Comparison of ENCODE assay signal across 10 cellular contexts in the genomic region with DNA sequence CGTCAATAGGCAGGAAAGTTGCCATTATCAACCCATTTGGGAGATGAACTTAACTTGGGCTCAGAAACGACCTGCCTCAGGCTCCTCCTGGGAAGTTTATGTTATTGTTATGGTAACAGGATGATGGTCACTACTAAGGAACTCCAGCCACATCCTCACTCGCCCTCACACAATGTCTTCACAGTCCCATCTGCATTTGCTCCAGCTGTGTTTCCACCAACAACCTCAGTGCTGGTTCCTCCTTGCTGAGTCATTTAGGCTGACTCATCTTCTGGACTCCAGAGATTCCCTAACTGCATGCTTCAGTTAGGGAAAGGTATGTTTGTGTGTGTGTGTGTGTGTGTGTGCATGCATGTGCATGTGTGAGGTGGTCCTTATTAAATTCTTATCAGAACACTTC.
DNase-seq lines count a peak whose midpoint lies in the region; ATAC-seq and TF ChIP-seq lines count a peak whose summit lies in the region.
"Had no signal": no experiment of that assay in that cellular context is flagged by ENCODE, and none has a peak within 500 bp of the region (broad histone marks: within the 10 kb centered on the region; RNA-seq: fewer than 3 reads in every experiment).

No MANE protein-coding gene starts in this region.

- no peaks in the 10 kb centered on the region for H3K36me3 Mint-ChIP-seq in T-cell
- H3K36me3 Mint-ChIP-seq: CD4-positive, CD25-positive, alpha-beta regulatory T cell had no signal

- H3K36me3 ChIP-seq in colonic mucosa, result no peaks in the 10 kb centered on the region
- H3K36me3 ChIP-seq in effector memory CD4-positive, alpha-beta T cell (ENCODE audit: control insufficient read depth, insufficient read depth, low read length), result no peaks in the 10 kb centered on the region

- POLR2A ChIA-PET in T-cell (lab: Charles Lee), result no interaction called here

- no peaks in the 10 kb centered on the region for H3K4me1 ChIP-seq in colonic mucosa
- H3K4me1 ChIP-seq in effector memory CD4-positive, alpha-beta T cell (ENCODE audit: control insufficient read depth, insufficient read depth, low read length, poor library complexity, severe bottlenecking), result no peaks in the 10 kb centered on the region

- no peaks in the 10 kb centered on the region for H3K4me1 Mint-ChIP-seq in T-cell
- H3K4me1 Mint-ChIP-seq: CD4-positive, CD25-positive, alpha-beta regulatory T cell had no signal

- H3K4me3 Mint-ChIP-seq in T-cell, result no peak overlapping the region
- H3K4me3 Mint-ChIP-seq: CD4-positive, CD25-positive, alpha-beta regulatory T cell had no signal

- H3K27ac ChIP-seq in colonic mucosa, result no peak overlapping the region
- no peak overlapping the region for H3K27ac ChIP-seq in effector memory CD4-positive, alpha-beta T cell (ENCODE audit: insufficient read depth, low read length, poor library complexity, severe bottlenecking)

- peak; percentile 95 for DNase-seq in ACHN
- peak; percentile 72 for DNase-seq in LoVo (ENCODE audit: low spot score)
- peak; percentile 20 for DNase-seq in colonic mucosa
- peak; percentile 9 to 32 for DNase-seq in left colon
- DNase-seq in T-cell, result no peak
- no peak for DNase-seq in effector memory CD4-positive, alpha-beta T cell
- no peak for DNase-seq in COR-L47 (lab: John Stamatoyannopoulos, UW)
- DNase-seq: CD4-positive, CD25-positive, alpha-beta regulatory T cell; NCI-H1417 had no signal

- TF ChIP-seq CTCF in colonic mucosa (IDR thresholded peaks at IDR 0.05), result no peak

- intact Hi-C loops in colonic mucosa (cut with DNase I), result no loop called here
- intact Hi-C loops in left colon (cut with DNase I, micrococcal nuclease), result no loop called here

- no peaks in the 10 kb centered on the region for H3K27me3 ChIP-seq in colonic mucosa
- H3K27me3 ChIP-seq in effector memory CD4-positive, alpha-beta T cell (replicated peaks; ENCODE audit: control insufficient read depth, insufficient read depth, low read length, poor library complexity, severe bottlenecking), result no peaks in the 10 kb centered on the region

- CTCF ChIA-PET in T-cell (lab: Charles Lee), result no interaction called here

- peaks cover 0 to 9% (median 5%) of the 10 kb centered on the region in 3 donors for H3K9me3 Mint-ChIP-seq in T-cell

- no peaks in the 10 kb centered on the region for H3K9me3 ChIP-seq in colonic mucosa
- H3K9me3 ChIP-seq in effector memory CD4-positive, alpha-beta T cell (ENCODE audit: control insufficient read depth, low read length), result no peaks in the 10 kb centered on the region

- H3K4me3 ChIP-seq in colonic mucosa, result no peak overlapping the region
- H3K4me3 ChIP-seq in effector memory CD4-positive, alpha-beta T cell (ENCODE audit: insufficient read depth, low read depth, low read length, poor library complexity, severe bottlenecking), result no peak overlapping the region

- peaks cover 0 to 7% of the 10 kb centered on the region in 2 donors for H3K27me3 Mint-ChIP-seq in T-cell
- H3K27me3 Mint-ChIP-seq: CD4-positive, CD25-positive, alpha-beta regulatory T cell had no signal

- ATAC-seq in left colon, result no peak
- no peak for ATAC-seq in HG02623 (IDR thresholded peaks at IDR 0.05; ENCODE audit: unreplicated experiment)
- ATAC-seq in T-cell (replicated peaks in 1 of 4), result no peak

- H3K27ac Mint-ChIP-seq in T-cell, result no peak overlapping the region
- H3K27ac Mint-ChIP-seq: CD4-positive, CD25-positive, alpha-beta regulatory T cell had no signal

- no peak overlapping the region for H3K9ac ChIP-seq in colonic mucosa (ENCODE audit: low read depth in 2 of 2, low read length in 2 of 2)

- in situ Hi-C loops in ACHN (cut with HindIII; ENCODE audit: low pct_ligation_motif_present, low pct_unique_long_range_greater_than_20kb, low sequenced_read_pairs), result no loop called here

Comparison
In these comparisons a context has a peak if more than half of its experiments do, and no peak if none do; other contexts are left out.
1. DNase-seq: peak in ACHN (single experiment), LoVo (single experiment), colonic mucosa (single experiment) and left colon (2 of 2); none in T-cell (0 of 34), effector memory CD4-positive, alpha-beta T cell (0 of 3) and COR-L47 (single experiment).